In the genomic region with DNA sequence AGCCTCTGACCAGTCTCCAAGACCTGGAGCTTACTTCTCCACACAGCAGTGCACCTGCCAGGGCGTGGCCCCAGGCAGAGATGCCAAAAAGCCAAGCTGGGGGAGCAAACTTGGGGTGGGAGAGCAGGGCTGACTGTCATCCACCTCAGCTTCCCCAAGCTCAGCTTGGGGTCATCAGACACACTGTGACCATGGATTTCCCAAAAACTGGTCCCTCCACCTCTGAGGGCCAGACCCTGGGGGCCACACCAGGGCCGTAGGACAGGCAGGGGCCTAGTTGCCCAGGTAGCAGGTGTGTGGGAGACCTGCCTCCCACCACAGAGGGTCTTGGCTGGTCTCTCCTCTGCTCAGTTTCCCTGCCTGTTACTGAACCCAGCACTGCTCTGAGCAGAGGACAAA, we compare ENCODE assay signal across 10 cellular contexts. TPM values are rescaled to one million over a fixed set of nuclear protein-coding genes. Genes with fewer than 3 reads are reported as not detected.
DNase-seq lines count a peak whose midpoint lies in the region; ATAC-seq and TF ChIP-seq lines count a peak whose summit lies in the region.
"Had no signal": no experiment of that assay in that cellular context is flagged by ENCODE, and none has a peak within 500 bp of the region (broad histone marks: within the 10 kb centered on the region; RNA-seq: fewer than 3 reads in every experiment).

No MANE protein-coding gene starts in this region.

- H3K27ac Mint-ChIP-seq in activated T-cell treated with anti-CD3 and anti-CD28 coated beads, Interleukin-2, amount 50 U/mL, for 24 hours: no peak overlapping the region
- no peak overlapping the region for H3K27ac Mint-ChIP-seq in activated T-cell treated with anti-CD3 and anti-CD28 coated beads, Interleukin-2, amount 50 U/mL, for 72 hours

- no peaks in the 10 kb centered on the region for H3K9me3 ChIP-seq in mesenchymal stem cell (ENCODE audit: control insufficient read depth, low read length)
- H3K9me3 ChIP-seq in tibial nerve: no peaks in the 10 kb centered on the region

- no peak overlapping the region for H2BK15ac ChIP-seq in mesenchymal stem cell (ENCODE audit: low read depth, poor library complexity, severe bottlenecking)

- H3K4me1 Mint-ChIP-seq in activated T-cell treated with anti-CD3 and anti-CD28 coated beads, Interleukin-2, amount 50 U/mL, for 24 hours (ENCODE audit: low read depth): peaks cover 4% of the 10 kb centered on the region
- no peaks in the 10 kb centered on the region for H3K4me1 Mint-ChIP-seq in activated T-cell treated with anti-CD3 and anti-CD28 coated beads, Interleukin-2, amount 50 U/mL, for 72 hours (ENCODE audit: low read depth)

- peak overlapping the region; percentile 49 for H2AK5ac ChIP-seq in mesenchymal stem cell (ENCODE audit: low read length, severe bottlenecking)

- H3K4me2 ChIP-seq in mesenchymal stem cell (ENCODE audit: low read length, poor library complexity, severe bottlenecking): peak overlapping the region; percentile 86

- H3K36me3 ChIP-seq in mesenchymal stem cell (ENCODE audit: control insufficient read depth in 1 of 2, insufficient read depth in 2 of 2, low read depth in 1 of 2, low read length in 2 of 2) (peaks cover 0 to 16% of the 10 kb centered on the region in 2 experiments), tibial nerve (peaks cover 0 to 15% (median 0%) of the 10 kb centered on the region in 3 donors)

- peak overlapping the region; percentile 30 for H4K91ac ChIP-seq in mesenchymal stem cell (ENCODE audit: low read length)

- ATAC-seq in activated T-cell treated with anti-CD3 and anti-CD28 coated beads, Interleukin-2, amount 50 U/mL, for 72 hours (replicated peaks in 1 of 2): no peak
- ATAC-seq in GM21360 (IDR thresholded peaks at IDR 0.05; ENCODE audit: unreplicated experiment) (no peak), HG03354 (IDR thresholded peaks at IDR 0.05; ENCODE audit: poor library complexity, severe bottlenecking, unreplicated experiment) (no peak)

- H3K9ac ChIP-seq in mesenchymal stem cell (ENCODE audit: low read length): peak overlapping the region; percentile 84

- H3K36me3 Mint-ChIP-seq in activated T-cell treated with anti-CD3 and anti-CD28 coated beads, Interleukin-2, amount 50 U/mL, for 24 hours (ENCODE audit: low read depth): no peaks in the 10 kb centered on the region
- H3K36me3 Mint-ChIP-seq in activated T-cell treated with anti-CD3 and anti-CD28 coated beads, Interleukin-2, amount 50 U/mL, for 72 hours (ENCODE audit: insufficient read depth in 2 of 2): no peaks in the 10 kb centered on the region

- no peak for TF ChIP-seq EP300 in tibial nerve (IDR thresholded peaks at IDR 0.05)

- H3K4me3 ChIP-seq in cardiac fibroblast (replicated peaks in 1 of 2; ENCODE audit: low read depth in 2 of 2, low read length in 2 of 2) (peak overlapping the region; percentile 59 to 66), mesenchymal stem cell (ENCODE audit: insufficient read depth in 1 of 2, low read depth in 1 of 2, low read length in 2 of 2) (peak overlapping the region; percentile 68 to 84), tibial nerve (peak overlapping the region; percentile 71 to 84 (median 80))

- peak overlapping the region in 1 of 2 experiments; percentile 24 for H3K23ac ChIP-seq in mesenchymal stem cell (ENCODE audit: low read length in 2 of 2)

- no peaks in the 10 kb centered on the region for H3K27me3 Mint-ChIP-seq in activated T-cell treated with anti-CD3 and anti-CD28 coated beads, Interleukin-2, amount 50 U/mL, for 24 hours
- no peaks in the 10 kb centered on the region for H3K27me3 Mint-ChIP-seq in activated T-cell treated with anti-CD3 and anti-CD28 coated beads, Interleukin-2, amount 50 U/mL, for 72 hours (ENCODE audit: low read depth)

- H3K79me1 ChIP-seq in mesenchymal stem cell (replicated peaks; ENCODE audit: low read length, poor library complexity, severe bottlenecking): peaks cover 40% of the 10 kb centered on the region

- no peak for DNase-seq in activated T-cell treated with anti-CD3 and anti-CD28 coated beads, Interleukin-2, amount 50 U/mL, for 24 hours
- DNase-seq in activated T-cell treated with anti-CD3 and anti-CD28 coated beads, Interleukin-2, amount 50 U/mL, for 72 hours: no peak
- DNase-seq in cardiac fibroblast (ENCODE audit: low read depth in 2 of 2): no peak
- no peak for DNase-seq in mesenchymal stem cell
- DNase-seq in tibial nerve (ENCODE audit: low spot score in 2 of 2): no peak
- no peak for DNase-seq in SW480 (ENCODE audit: low spot score)
- DNase-seq: KG1; stimulated activated CD8-positive, alpha-beta memory T cell treated with anti-CD3 and anti-CD28 coated beads, Interleukin-4, amount 100 ng/mL, for 48 hours had no signal

- no peak overlapping the region for H3K14ac ChIP-seq in mesenchymal stem cell (ENCODE audit: low read length in 2 of 2)

- no peaks in the 10 kb centered on the region for H3K9me3 Mint-ChIP-seq in activated T-cell treated with anti-CD3 and anti-CD28 coated beads, Interleukin-2, amount 50 U/mL, for 24 hours
- H3K9me3 Mint-ChIP-seq in activated T-cell treated with anti-CD3 and anti-CD28 coated beads, Interleukin-2, amount 50 U/mL, for 72 hours: no peaks in the 10 kb centered on the region

- H2BK5ac ChIP-seq in mesenchymal stem cell (ENCODE audit: low read depth, low read length, poor library complexity, severe bottlenecking): no peak overlapping the region

- peak overlapping the region; percentile 52 for H3K4me3 Mint-ChIP-seq in activated T-cell treated with anti-CD3 and anti-CD28 coated beads, Interleukin-2, amount 50 U/mL, for 24 hours
- peak overlapping the region in 1 of 2 donors; percentile 58 for H3K4me3 Mint-ChIP-seq in activated T-cell treated with anti-CD3 and anti-CD28 coated beads, Interleukin-2, amount 50 U/mL, for 72 hours

- H2BK120ac ChIP-seq in mesenchymal stem cell (ENCODE audit: low read depth, low read length): no peak overlapping the region

- peaks cover 0 to under 1% of the 10 kb centered on the region in 2 experiments for H3K27me3 ChIP-seq in mesenchymal stem cell (ENCODE audit: control insufficient read depth in 1 of 2, insufficient read depth in 1 of 2, low read length in 2 of 2)
- H3K27me3 ChIP-seq in tibial nerve: no peaks in the 10 kb centered on the region

- H4K8ac ChIP-seq in mesenchymal stem cell (ENCODE audit: low read length): no peak overlapping the region

- H3K4me1 ChIP-seq in mesenchymal stem cell (ENCODE audit: control insufficient read depth, insufficient read depth, low read depth, low read length) (peaks cover 53% of the 10 kb centered on the region), tibial nerve (peaks cover 0 to 83% (median 25%) of the 10 kb centered on the region in 4 donors)

- no peak overlapping the region for H3K18ac ChIP-seq in mesenchymal stem cell (ENCODE audit: low read depth in 1 of 2, low read length in 2 of 2)

- H3K27ac ChIP-seq in mesenchymal stem cell (ENCODE audit: low read length, poor library complexity, severe bottlenecking) (no peak overlapping the region), tibial nerve (peak overlapping the region; percentile 77 to 93 (median 85))

- no peak overlapping the region for H3K4ac ChIP-seq in mesenchymal stem cell (ENCODE audit: low read depth in 1 of 2, low read length in 2 of 2)

- no peak for TF ChIP-seq POLR2A in tibial nerve (IDR thresholded peaks at IDR 0.05)

- H2BK12ac ChIP-seq in mesenchymal stem cell (ENCODE audit: low read length in 2 of 2): no peak overlapping the region

- H2AFZ ChIP-seq in mesenchymal stem cell (ENCODE audit: low read depth, low read length): no peak overlapping the region

- TF ChIP-seq CTCF in cardiac fibroblast (IDR thresholded peaks at IDR 0.05; ENCODE audit: low read depth, low read length) (no peak), tibial nerve (IDR thresholded peaks at IDR 0.05) (no peak)

- 88% methylated on average over 2 of the region's 2 CpGs for WGBS in mesenchymal stem cell
- 50 to 75% methylated on average over 1 to 2 of the region's 2 CpGs for WGBS in tibial nerve, 2 donors

RNA-seq across cellular contexts. Expression of a gene that starts 30.6 kb away (rescaled TPM):
- 1 to 10 TPM; 1.7 to 5.5 TPM for total RNA-seq in activated T-cell treated with anti-CD3 and anti-CD28 coated beads, Interleukin-2, amount 50 U/mL, for 72 hours
- 3.0 TPM for polyA plus RNA-seq in mesenchymal stem cell (2013, experiment 1 of 2)
- 3.2 TPM for polyA plus RNA-seq in mesenchymal stem cell (2013, experiment 2 of 2)
- total RNA-seq in tibial nerve: 10 to 100 TPM; 47.5 to 98.3 (median 80.6) TPM

RNA-seq across cellular contexts. Expression of a gene that starts 34.9 kb away (rescaled TPM):
- total RNA-seq in activated T-cell treated with anti-CD3 and anti-CD28 coated beads, Interleukin-2, amount 50 U/mL, for 72 hours: 10 to 100 TPM; 35.5 to 43.0 TPM
- polyA plus RNA-seq in mesenchymal stem cell (2013, experiment 1 of 2): 16.0 TPM
- polyA plus RNA-seq in mesenchymal stem cell (2013, experiment 2 of 2): 16.1 TPM
- 10 to 100 TPM; 31.7 to 56.7 (median 39.0) TPM for total RNA-seq in tibial nerve

RNA-seq across cellular contexts. Expression of a gene that starts 44.4 kb away (rescaled TPM):
- 10 to 100 TPM; 21.3 to 23.4 TPM for total RNA-seq in activated T-cell treated with anti-CD3 and anti-CD28 coated beads, Interleukin-2, amount 50 U/mL, for 72 hours
- 5.8 TPM for polyA plus RNA-seq in mesenchymal stem cell (2013, experiment 1 of 2)
- 6.0 TPM for polyA plus RNA-seq in mesenchymal stem cell (2013, experiment 2 of 2)
- total RNA-seq in tibial nerve: 10 to 100 TPM; 34.8 to 40.6 (median 37.8) TPM

RNA-seq across cellular contexts. Expression of a gene that starts 44.4 kb away (rescaled TPM):
- 100 to 1,000 TPM in 1 of 2 donors, 10 to 100 TPM in 1; 97.4 to 101 TPM for total RNA-seq in activated T-cell treated with anti-CD3 and anti-CD28 coated beads, Interleukin-2, amount 50 U/mL, for 72 hours
- polyA plus RNA-seq in mesenchymal stem cell (2013, experiment 1 of 2): 51.6 TPM
- polyA plus RNA-seq in mesenchymal stem cell (2013, experiment 2 of 2): 55.0 TPM
- total RNA-seq in tibial nerve: 100 to 1,000 TPM; 212 to 306 (median 240) TPM

Comparison
In these comparisons a context has a peak if more than half of its experiments do, and no peak if none do; other contexts are left out.
1. RNA of a gene that starts 30.6 kb away (total RNA-seq): 47.5 to 98.3 TPM in tibial nerve; 1.7 to 5.5 TPM in activated T-cell treated with anti-CD3 and anti-CD28 coated beads, Interleukin-2, amount 50 U/mL, for 72 hours; every median in the first group is over 4 times any median in the second.
2. Peak in every context shown above with its lines, with median percentiles within 50 percentile points of each other: H3K4me3 ChIP-seq.